ENCODE assay signal across 23 cellular contexts in genomic region chr19:5237939-5238480, GRCh38.
"Had no signal": no experiment of that assay in that cellular context is flagged by ENCODE, and none has a peak within 500 bp of the region (broad histone marks: within the 10 kb centered on the region; RNA-seq: fewer than 3 reads in every experiment).

No MANE protein-coding gene starts in this region.

- H3K27ac ChIP-seq: SJSA1, SK-N-MC had no signal

- DNase-seq: Karpas-422, KG1, MG63, NCI-H1092, NCI-H1105 treated with DMSO at 0.1 percent for 48 hours, NCI-H1417 treated with DMSO at 0.1 percent for 48 hours, NCI-H146, NCI-H1694 treated with DMSO at 0.1 percent for 48 hours, NCI-H1930, NCI-H2081 treated with DMSO at 0.1 percent for 48 hours, NCI-H2171, NCI-H226, NCI-H446, NCI-H510A, NCI-H524 treated with DMSO at 0.1 percent for 48 hours, NCI-H69, NCI-H774, Right ventricle myocardium superior, RPMI8226, SIG-M5 had no signal

- H3K36me3 ChIP-seq: MG63, SJSA1 had no signal

- H3K27me3 ChIP-seq: MG63, SJSA1 had no signal

- H3K9me3 ChIP-seq: MG63, SJSA1 had no signal

- H3K4me3 ChIP-seq: MG63, SJSA1, SK-N-MC had no signal

- H3K4me1 ChIP-seq: SJSA1 had no signal

- FAIRE-seq: RCC 7860 had no signal
